In genomic region chr9:18427691-18428090, GRCh38 we compare ENCODE assay signal across 2 cellular contexts.
TF ChIP-seq lines count a peak whose summit lies in the region.

No MANE protein-coding gene starts in this region.

TF ChIP-seq in SK-N-SH, 30 proteins besides CTCF, POLR2A, EP300 and RAD21 (continued from another document):
- no peak for TF ChIP-seq NFIC (IDR thresholded peaks at IDR 0.05; ENCODE audit: borderline replicate concordance)

TF ChIP-seq in SK-N-SH treated with all-trans-retinoic acid at 6 μM for 48 hours, 23 proteins besides CTCF, POLR2A, EP300 and RAD21 (continued from another document):
- TF ChIP-seq POU6F1 (CRISPR knock-in tag; IDR thresholded peaks at IDR 0.05; ENCODE audit: borderline replicate concordance, low read depth) (no peak), ZFP30 (CRISPR knock-in tag; IDR thresholded peaks at IDR 0.05) (no peak)
